36 cellular contexts compared by ENCODE assay signal in genomic region chr21:41350436-41351155, GRCh38. TPM values are rescaled to one million over a fixed set of nuclear protein-coding genes. Genes with fewer than 3 reads are reported as not detected.
"Had no signal": no experiment of that assay in that cellular context is flagged by ENCODE, and none has a peak within 500 bp of the region (broad histone marks: within the 10 kb centered on the region; RNA-seq: fewer than 3 reads in every experiment).

No MANE protein-coding gene starts in this region.

- H3K36me3 Mint-ChIP-seq: activated naive CD8-positive, alpha-beta T cell treated with anti-CD3 and anti-CD28 coated beads, Interleukin-2, amount 10 ng/mL, durations not matched to agents 7 days and 5 days had no signal

- H3K4me2 ChIP-seq: SK-N-SH had no signal

- ATAC-seq: activated CD8-positive, alpha-beta T cell treated with anti-CD3 and anti-CD28 coated beads for 36 hours; body of pancreas; K562; PC-3 had no signal

- H3K9me3 Mint-ChIP-seq: activated CD8-positive, alpha-beta T cell treated with anti-CD3 and anti-CD28 coated beads for 36 hours; activated naive CD8-positive, alpha-beta T cell treated with anti-CD3 and anti-CD28 coated beads, Interleukin-2, amount 10 ng/mL, durations not matched to agents 7 days and 5 days; activated T-cell treated with anti-CD3 and anti-CD28 coated beads, Interleukin-2, amount 50 U/mL, for 24 hours; activated T-helper 2 cell treated with anti-CD3 and anti-CD28 coated beads, Interferon-gamma antibody, Interleukin-2, Interleukin-4, amounts not matched to agents 10 μg/mL and 5 μg/mL and 100 μg/mL, durations not matched to agents 14 hours and 24 hours and 36 hours; T-helper 1 cell treated with Interleukin-12 subunit alpha and Interleukin-12 subunit beta and Interleukin-4 antibody, amounts not matched to agents 30 μg/mL and 1 μg/mL, for 36 hours; T-helper 2 cell treated with Interferon-gamma antibody and Interleukin-4, amounts not matched to agents 5 μg/mL and 100 μg/mL, for 36 hours had no signal

- H3K4me3 Mint-ChIP-seq: activated CD4-positive, alpha-beta T cell treated with anti-CD3 and anti-CD28 coated beads, Interleukin-2, amount 10 ng/mL, durations not matched to agents 24 days and 14 days; activated CD8-positive, alpha-beta T cell treated with anti-CD3 and anti-CD28 coated beads for 36 hours; activated naive CD8-positive, alpha-beta T cell treated with anti-CD3 and anti-CD28 coated beads, Interleukin-2, amount 10 ng/mL, durations not matched to agents 7 days and 5 days; activated T-cell treated with anti-CD3 and anti-CD28 coated beads, Interleukin-2, amount 50 U/mL, for 24 hours; T-helper 1 cell treated with Interleukin-12 subunit alpha and Interleukin-12 subunit beta and Interleukin-4 antibody, amounts not matched to agents 30 μg/mL and 1 μg/mL, for 36 hours; T-helper 2 cell treated with Interferon-gamma antibody and Interleukin-4, amounts not matched to agents 5 μg/mL and 100 μg/mL, for 36 hours had no signal

- H3K27ac ChIP-seq: ascending aorta, body of pancreas, breast epithelium, Peyer's patch, SJSA1 had no signal

- DNase-seq: activated CD4-positive, alpha-beta T cell treated with anti-CD3 and anti-CD28 coated beads for 1 hour; activated CD4-positive, alpha-beta T cell treated with anti-CD3 and anti-CD28 coated beads, Interleukin-2, amount 10 ng/mL, durations not matched to agents 24 days and 14 days; activated CD4-positive, alpha-beta T cell treated with anti-CD3 and anti-CD28 coated beads, Interleukin-2, amount 50 U/mL, for 4 hours; activated CD4-positive, CD25-positive, alpha-beta regulatory T cell; activated CD8-positive, alpha-beta T cell treated with anti-CD3 and anti-CD28 coated beads for 36 hours; activated gamma-delta T cell; activated naive CD4-positive, alpha-beta T cell treated with Interleukin-2 at 50 U/mL for 16 hours; activated naive CD8-positive, alpha-beta T cell treated with anti-CD3 and anti-CD28 coated beads, Interleukin-2, amount 10 ng/mL, durations not matched to agents 7 days and 5 days; activated T-cell treated with anti-CD3 and anti-CD28 coated beads, Interleukin-2, amount 50 U/mL, for 24 hours; amygdala; body of pancreas; NCI-H1092 treated with DMSO at 0.1 percent for 48 hours; NCI-H1417; NCI-H1694; NCI-H1930; NCI-H2081 treated with DMSO at 0.1 percent for 48 hours; NCI-H345; NCI-H510A; NCI-H526; NCI-H748 treated with DMSO at 0.1 percent for 48 hours; NK-92 treated with Interleukin-12 subunit alpha and Interleukin-12 subunit beta, amount 100 ng/mL, for 24 hours; PC-3; Peyer's patch; RPMI8226; SHP77 treated with DMSO at 0.1 percent for 48 hours; SK-N-SH had no signal

- H3K27ac Mint-ChIP-seq: activated CD4-positive, alpha-beta T cell treated with anti-CD3 and anti-CD28 coated beads, Interleukin-2, amount 10 ng/mL, durations not matched to agents 24 days and 14 days; activated CD8-positive, alpha-beta T cell treated with anti-CD3 and anti-CD28 coated beads for 36 hours; activated naive CD8-positive, alpha-beta T cell treated with anti-CD3 and anti-CD28 coated beads, Interleukin-2, amount 10 ng/mL, durations not matched to agents 7 days and 5 days; activated T-cell treated with anti-CD3 and anti-CD28 coated beads, Interleukin-2, amount 50 U/mL, for 24 hours; activated T-helper 2 cell treated with anti-CD3 and anti-CD28 coated beads, Interferon-gamma antibody, Interleukin-2, Interleukin-4, amounts not matched to agents 10 μg/mL and 5 μg/mL and 100 μg/mL, durations not matched to agents 14 hours and 24 hours and 36 hours; T-helper 1 cell treated with Interleukin-12 subunit alpha and Interleukin-12 subunit beta and Interleukin-4 antibody, amounts not matched to agents 30 μg/mL and 1 μg/mL, for 36 hours; T-helper 2 cell treated with Interferon-gamma antibody and Interleukin-4, amounts not matched to agents 5 μg/mL and 100 μg/mL, for 36 hours had no signal

- H3K4me3 ChIP-seq: ascending aorta, body of pancreas, breast epithelium, K562, Peyer's patch, SJSA1 had no signal

- FAIRE-seq: K562, TTC549 had no signal

- H3K4me1 ChIP-seq: ascending aorta, breast epithelium, Peyer's patch, SJSA1 had no signal

- H3K27me3 Mint-ChIP-seq: activated CD8-positive, alpha-beta T cell treated with anti-CD3 and anti-CD28 coated beads for 36 hours had no signal

- H3K36me3 ChIP-seq: ascending aorta, breast epithelium, SJSA1 had no signal

- H3K9me3 ChIP-seq: ascending aorta, body of pancreas, breast epithelium, Peyer's patch, SJSA1, SK-N-SH had no signal

- H3K9ac ChIP-seq: SK-N-SH had no signal

- H3K27me3 ChIP-seq: ascending aorta, body of pancreas, breast epithelium, Peyer's patch had no signal

RNA-seq across cellular contexts. Expression of gene MX2, which starts 11.2 kb away (rescaled TPM):
- total RNA-seq: SJSA1 had no signal

RNA-seq across cellular contexts. Expression of gene FAM3B, which starts 34.0 kb away (rescaled TPM):
- total RNA-seq: activated CD4-positive, alpha-beta T cell treated with anti-CD3 and anti-CD28 coated beads, Interleukin-2, amount 10 ng/mL, durations not matched to agents 24 days and 14 days; activated CD8-positive, alpha-beta memory T cell treated with anti-CD3 and anti-CD28 coated beads for 36 hours; activated CD8-positive, alpha-beta T cell treated with anti-CD3 and anti-CD28 coated beads for 36 hours; activated naive CD8-positive, alpha-beta T cell treated with anti-CD3 and anti-CD28 coated beads, Interleukin-2, amount 10 ng/mL, durations not matched to agents 7 days and 5 days; activated T-helper 2 cell treated with anti-CD3 and anti-CD28 coated beads, Interferon-gamma antibody, Interleukin-2, Interleukin-4, amounts not matched to agents 10 μg/mL and 5 μg/mL and 100 μg/mL, durations not matched to agents 14 hours and 24 hours and 36 hours; ascending aorta; cardiac septum; PC-3; SJSA1 had no signal
- polyA plus RNA-seq: SK-N-SH had no signal
